ENCODE assay signal across 8 cellular contexts in the genomic region with DNA sequence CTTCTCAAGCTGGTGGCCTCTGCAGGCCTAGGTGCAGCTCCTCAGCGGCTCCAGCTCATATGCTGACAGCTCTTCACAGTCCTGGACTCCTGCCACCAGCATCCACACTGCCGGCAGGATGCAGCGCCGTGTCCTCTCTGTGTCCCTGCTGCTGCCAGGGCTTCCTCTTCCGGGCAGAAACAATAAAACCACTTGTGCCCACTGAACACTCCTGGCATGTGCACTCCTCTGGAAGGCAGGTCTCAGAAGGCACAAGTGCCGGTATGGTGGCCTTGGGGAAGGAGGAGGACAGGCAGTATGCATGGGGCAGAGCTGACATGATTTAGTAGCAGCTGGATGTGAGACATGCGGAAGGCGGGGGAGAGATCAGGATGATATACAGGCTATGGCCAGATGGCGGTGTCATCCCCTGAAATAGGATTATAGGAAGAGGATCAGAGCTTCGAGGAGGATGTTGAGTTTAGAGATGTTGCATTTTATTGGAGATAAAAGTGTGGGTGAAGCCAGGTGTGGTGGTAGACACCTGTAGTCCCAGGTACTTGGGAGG. TPM values are rescaled to one million over a fixed set of nuclear protein-coding genes. Genes with fewer than 3 reads are reported as not detected.
DNase-seq lines count a peak whose midpoint lies in the region; ATAC-seq and TF ChIP-seq lines count a peak whose summit lies in the region.
"Had no signal": no experiment of that assay in that cellular context is flagged by ENCODE, and none has a peak within 500 bp of the region (broad histone marks: within the 10 kb centered on the region; RNA-seq: fewer than 3 reads in every experiment).

No MANE protein-coding gene starts in this region.

- H3K4me1 ChIP-seq in stomach, result no peaks in the 10 kb centered on the region
- H3K4me1 ChIP-seq: SJSA1 had no signal

- H3K27me3 ChIP-seq in stomach, result no peaks in the 10 kb centered on the region
- H3K27me3 ChIP-seq: SJSA1 had no signal

- TF ChIP-seq EP300 in stomach (IDR thresholded peaks at IDR 0.05), result no peak

- DNase-seq in NCI-H1694 (lab: John Stamatoyannopoulos, UW) (peak; percentile 64), anterior cingulate cortex (lab: John Stamatoyannopoulos, UW) (peak in 54 of 58 donors; percentile 20 to 89 (median 67)), naive B cell (no peak), stomach (no peak)
- DNase-seq in activated CD4-positive, CD25-positive, alpha-beta regulatory T cell (lab: John Stamatoyannopoulos, UW), result no peak

- intact Hi-C loops in stomach (cut with DNase I; ENCODE audit: low total_unique reads), result no loop called here

- ATAC-seq in naive B cell (ENCODE audit: low read depth in 2 of 2), result no peak
- ATAC-seq in HG03565 (IDR thresholded peaks at IDR 0.05; ENCODE audit: unreplicated experiment), result no peak

- H3K36me3 ChIP-seq in stomach, result peaks cover 47 to 61% (median 56%) of the 10 kb centered on the region in 4 donors
- H3K36me3 ChIP-seq: SJSA1 had no signal

- H3K4me1 Mint-ChIP-seq in naive B cell, result peaks cover 28 to 30% (median 29%) of the 10 kb centered on the region in 3 donors

- H3K4me3 Mint-ChIP-seq in naive B cell, result peak overlapping the region in 5 of 8 donors; percentile 9 to 80 (median 48)

- 67 to 83% (median 81%) methylated on average over 9 to 10 of the region's 10 CpGs for WGBS in stomach, 5 donors

- TF ChIP-seq POLR2A in stomach (IDR thresholded peaks at IDR 0.05), result no peak

- H3K27me3 Mint-ChIP-seq in naive B cell, result no peaks in the 10 kb centered on the region

- TF ChIP-seq CTCF in GM12873 (IDR thresholded peaks at IDR 0.05; ENCODE audit: insufficient read depth, low read depth, low read length, missing control alignments) (peak; percentile 13), stomach (IDR thresholded peaks at IDR 0.05) (no peak)

- H3K4me3 ChIP-seq in stomach, result no peak overlapping the region
- H3K4me3 ChIP-seq: SJSA1 had no signal

- H3K9me3 Mint-ChIP-seq in naive B cell, result no peaks in the 10 kb centered on the region

- H3K27ac ChIP-seq in stomach, result no peak overlapping the region
- H3K27ac ChIP-seq: SJSA1 had no signal

- H3K27ac Mint-ChIP-seq in naive B cell, result no peak overlapping the region

- no peaks in the 10 kb centered on the region for H3K36me3 Mint-ChIP-seq in naive B cell

- no peaks in the 10 kb centered on the region for H3K9me3 ChIP-seq in stomach
- H3K9me3 ChIP-seq: SJSA1 had no signal

RNA-seq across cellular contexts. Expression of a gene that starts 7.5 kb away (rescaled TPM):
- polyA plus RNA-seq in naive B cell (ENCODE audit: low read depth in 6 of 6), result 1 to 10 TPM; 1.4 to 8.9 (median 6.5) TPM
- total RNA-seq in stomach, result 100 to 1,000 TPM in 3 of 5 donors, 10 to 100 TPM in 2; 30.5 to 286 (median 201) TPM
- polyA plus RNA-seq in stomach, result 10 to 100 TPM in 2 of 3 donors, 1 to 10 TPM in 1; 2.9 to 16.4 (median 16.0) TPM

RNA-seq across cellular contexts. Expression of a gene that starts 11.3 kb away (rescaled TPM):
- 10 to 100 TPM in 2 of 6 donors, 1 to 10 TPM in 4; 4.1 to 17.2 (median 7.9) TPM for polyA plus RNA-seq in naive B cell (ENCODE audit: low read depth in 6 of 6)
- 10 to 100 TPM; 13.8 to 49.1 (median 25.1) TPM for total RNA-seq in stomach
- 10 to 100 TPM in 1 of 3 donors, 1 to 10 TPM in 2; 8.0 to 11.8 (median 8.9) TPM for polyA plus RNA-seq in stomach

RNA-seq across cellular contexts. Expression of a gene that starts 27.3 kb away (rescaled TPM):
- polyA plus RNA-seq in naive B cell (ENCODE audit: low read depth in 6 of 6) (1 to 10 TPM; 3.7 to 9.8 (median 5.8) TPM), stomach (10 to 100 TPM; 13.7 to 26.3 (median 21.0) TPM)
- 10 to 100 TPM; 32.7 to 81.1 (median 56.4) TPM for total RNA-seq in stomach

RNA-seq across cellular contexts. Expression of a gene that starts 36.7 kb away (rescaled TPM):
- 10 to 100 TPM; 24.6 to 39.5 (median 35.0) TPM for polyA plus RNA-seq in naive B cell (ENCODE audit: low read depth in 6 of 6)
- 10 to 100 TPM in 3 of 5 donors, not detected in 2; 12.1 to 19.6 (median 12.1) TPM for total RNA-seq in stomach
- polyA plus RNA-seq in stomach, result 10 to 100 TPM; 18.8 to 22.1 (median 19.8) TPM

RNA-seq across cellular contexts. Expression of a gene that starts 39.4 kb away (rescaled TPM):
- polyA plus RNA-seq in naive B cell (ENCODE audit: low read depth in 6 of 6) (10 to 100 TPM; 54.9 to 76.1 (median 60.9) TPM), stomach (10 to 100 TPM; 35.7 to 62.7 (median 40.9) TPM)
- total RNA-seq in stomach, result 10 to 100 TPM; 28.0 to 63.8 (median 45.0) TPM

Comparison
In these comparisons a context has a peak if more than half of its experiments do, and no peak if none do; other contexts are left out.
1. DNase-seq: peak in NCI-H1694 (single experiment) and anterior cingulate cortex (54 of 58); none in naive B cell (single experiment), activated CD4-positive, CD25-positive, alpha-beta regulatory T cell (0 of 4) and stomach (single experiment).